ENCODE assay signal across 15 cellular contexts in genomic region chr19:42311612-42312160, GRCh38. TPM values are rescaled to one million over a fixed set of nuclear protein-coding genes. Genes with fewer than 3 reads are reported as not detected.
DNase-seq lines count a peak whose midpoint lies in the region; ATAC-seq and TF ChIP-seq lines count a peak whose summit lies in the region.
"Had no signal": no experiment of that assay in that cellular context is flagged by ENCODE, and none has a peak within 500 bp of the region (broad histone marks: within the 10 kb centered on the region; RNA-seq: fewer than 3 reads in every experiment).

No MANE protein-coding gene starts in this region.

- TF ChIP-seq POLR2A in HCT116 (IDR thresholded peaks at IDR 0.05; ENCODE audit: borderline replicate concordance, extremely low read depth, insufficient read depth, insufficient read length): no peak

- H3K9ac ChIP-seq in HCT116 (ENCODE audit: low read length) (no peak overlapping the region), SK-N-SH (no peak overlapping the region)
- H3K9ac ChIP-seq: BLaER1 treated with 17β-estradiol and CSF1 and Interleukin-3, amounts not matched to agents 10 nM and 100 nM had no signal

- no peak for TF ChIP-seq EP300 in SK-N-SH (IDR thresholded peaks at IDR 0.05; ENCODE audit: borderline replicate concordance in 1 of 2, low read depth in 1 of 2, low read length in 1 of 2)

- intact Hi-C loops in HCT116 (cut with micrococcal nuclease): no loop called here

- H3F3A ChIP-seq in SK-N-SH (replicated peaks; ENCODE audit: insufficient read depth): no peaks in the 10 kb centered on the region

- H3K36me3 ChIP-seq in HCT116 (ENCODE audit: control insufficient read depth in 1 of 2, insufficient read depth in 2 of 2, low read length in 2 of 2) (no peaks in the 10 kb centered on the region), SK-N-SH (replicated peaks in 1 of 2; ENCODE audit: control insufficient read depth in 1 of 2, insufficient read depth in 2 of 2, low read length in 1 of 2) (no peaks in the 10 kb centered on the region)
- H3K36me3 ChIP-seq: BLaER1 treated with 17β-estradiol and CSF1 and Interleukin-3, amounts not matched to agents 10 nM and 100 nM had no signal

- no TSS peak for BruUV-seq in HCT116 (replicated peaks; lab: Mats Ljungman, UMichigan)

- ATAC-seq in HCT116: peak; percentile 44; the same call in 1 of the 2 replicates
- ATAC-seq: activated naive CD4-positive, alpha-beta T cell treated with anti-CD3 and anti-CD28 coated beads, Interleukin-2, amount 50 U/mL, for 72 hours; naive thymus-derived CD8-positive, alpha-beta T cell had no signal

- POLR2A ChIA-PET in HCT116 (lab: Charles Lee) (no interaction called here), SK-N-SH (lab: Yijun Ruan, JAX) (no interaction called here)

- H3K27ac Mint-ChIP-seq in T-helper 2 cell treated with Interferon-gamma antibody and Interleukin-4, amounts not matched to agents 5 μg/mL and 100 μg/mL, for 36 hours: no peak overlapping the region
- H3K27ac Mint-ChIP-seq: activated naive CD4-positive, alpha-beta T cell treated with anti-CD3 and anti-CD28 coated beads, Interleukin-2, amount 50 U/mL, for 72 hours; naive thymus-derived CD8-positive, alpha-beta T cell had no signal

- H2AFZ ChIP-seq in HCT116 (ENCODE audit: low read depth, low read length, poor library complexity, severe bottlenecking) (no peak overlapping the region), SK-N-SH (ENCODE audit: low read depth) (no peak overlapping the region)

- H3K4me1 Mint-ChIP-seq in T-helper 2 cell treated with Interferon-gamma antibody and Interleukin-4, amounts not matched to agents 5 μg/mL and 100 μg/mL, for 36 hours (ENCODE audit: low read depth): peaks cover 12% of the 10 kb centered on the region

- RAD21 ChIA-PET in HCT116 (lab: Charles Lee; ENCODE audit: low non-redundant PET in 1 of 2, low total read pairs in 2 of 2, uncharacterized antibody in 2 of 2, unreplicated experiment in 2 of 2): no interaction called here

- 72% methylated on average over 2 of the region's 2 CpGs for WGBS in SK-N-SH (ENCODE audit: low lambda C conversion rate)

- TF ChIP-seq CTCF in HCT116 (IDR thresholded peaks at IDR 0.05 in 2 of 3, conservative IDR thresholded peaks at IDR 0.05 in 1 of 3; ENCODE audit: borderline replicate concordance in 1 of 3, insufficient read depth in 1 of 3, low read depth in 2 of 3, low read length in 2 of 3) (peak in 2 of 3 experiments; percentile 40 to 41; a peak in 3 of 6 replicates), SK-N-SH (IDR thresholded peaks at IDR 0.05) (no peak; the same call in 1 of the 2 replicates), fibroblast of villous mesenchyme (IDR thresholded peaks at IDR 0.05; ENCODE audit: insufficient read depth, low read depth, low read length) (peak; percentile 9)

- no peak overlapping the region for H3K4me3 ChIP-seq in HCT116 (replicated peaks in 1 of 2; ENCODE audit: low read depth in 1 of 2, low read length in 2 of 2)
- no peak overlapping the region for H3K4me3 ChIP-seq in SK-N-SH (ENCODE audit: low read depth in 2 of 2, low read length in 1 of 2)
- H3K4me3 ChIP-seq in fibroblast of villous mesenchyme (ENCODE audit: low read depth, low read length): no peak overlapping the region
- H3K4me3 ChIP-seq: BLaER1 treated with 17β-estradiol and CSF1 and Interleukin-3, amounts not matched to agents 10 nM and 100 nM; coronary artery had no signal

- H3K4me3 Mint-ChIP-seq in T-helper 2 cell treated with Interferon-gamma antibody and Interleukin-4, amounts not matched to agents 5 μg/mL and 100 μg/mL, for 36 hours: no peak overlapping the region

- H3K4me2 ChIP-seq in HCT116 (ENCODE audit: low read length) (no peak overlapping the region), SK-N-SH (no peak overlapping the region)
- H3K4me2 ChIP-seq: BLaER1 treated with 17β-estradiol and CSF1 and Interleukin-3, amounts not matched to agents 10 nM and 100 nM had no signal

- H3K27ac ChIP-seq in HCT116 (ENCODE audit: low read depth, low read length): no peak overlapping the region
- no peak overlapping the region for H3K27ac ChIP-seq in SK-N-SH (ENCODE audit: low read depth in 2 of 2, low read length in 1 of 2)
- H3K27ac ChIP-seq: BLaER1 treated with 17β-estradiol and CSF1 and Interleukin-3, amounts not matched to agents 10 nM and 100 nM; coronary artery had no signal

- H3K27me3 Mint-ChIP-seq in T-helper 2 cell treated with Interferon-gamma antibody and Interleukin-4, amounts not matched to agents 5 μg/mL and 100 μg/mL, for 36 hours (ENCODE audit: low read depth): peaks cover 40% of the 10 kb centered on the region

- H3K27me3 ChIP-seq in HCT116 (ENCODE audit: insufficient read depth, low read length): no peaks in the 10 kb centered on the region
- H3K27me3 ChIP-seq in SK-N-SH (ENCODE audit: insufficient read depth): no peaks in the 10 kb centered on the region

- DNase-seq in COLO829 (ENCODE audit: low spot score) (peak; percentile 82), HCT116 (ENCODE audit: low read depth, low spot score) (no peak), SK-N-SH (peak; percentile 63), fibroblast of villous mesenchyme (ENCODE audit: low read depth) (no peak), NCI-H526 treated with DMSO at 0.1 percent for 48 hours (lab: John Stamatoyannopoulos, UW) (no peak), OCI-M2 (lab: John Stamatoyannopoulos, UW; ENCODE audit: unreplicated experiment) (no peak), SKM-1 treated with dmso at 0.1 percent for 144 hours (lab: John Stamatoyannopoulos, UW; ENCODE audit: unreplicated experiment) (no peak)
- DNase-seq in T-helper 2 cell treated with Interferon-gamma antibody and Interleukin-4, amounts not matched to agents 5 μg/mL and 100 μg/mL, for 36 hours (ENCODE audit: low spot score): no peak
- DNase-seq: naive thymus-derived CD8-positive, alpha-beta T cell; NCI-H524 treated with DMSO at 0.1 percent for 48 hours had no signal

- H3K9me3 ChIP-seq in HCT116 (ENCODE audit: control insufficient read depth in 1 of 2, insufficient read depth in 1 of 2, low read depth in 1 of 2, low read length in 2 of 2) (no peaks in the 10 kb centered on the region), SK-N-SH (no peaks in the 10 kb centered on the region)

- H3K4me1 ChIP-seq in HCT116 (ENCODE audit: control insufficient read depth in 1 of 2, insufficient read depth in 2 of 2, low read length in 2 of 2) (peaks cover 0 to 18% of the 10 kb centered on the region in 2 experiments; a peak in 2 of 4 replicates), SK-N-SH (ENCODE audit: control insufficient read depth in 1 of 2, insufficient read depth in 2 of 2, low read depth in 1 of 2, low read length in 1 of 2) (peaks cover 0 to 14% of the 10 kb centered on the region in 2 experiments; a peak in 1 of 4 replicates)

- H3K79me2 ChIP-seq in HCT116 (ENCODE audit: insufficient read depth, low read length) (no peaks in the 10 kb centered on the region), SK-N-SH (ENCODE audit: insufficient read depth) (no peaks in the 10 kb centered on the region)

- H3K9me3 Mint-ChIP-seq in T-helper 2 cell treated with Interferon-gamma antibody and Interleukin-4, amounts not matched to agents 5 μg/mL and 100 μg/mL, for 36 hours: no peaks in the 10 kb centered on the region
- H3K9me3 Mint-ChIP-seq: activated naive CD4-positive, alpha-beta T cell treated with anti-CD3 and anti-CD28 coated beads, Interleukin-2, amount 50 U/mL, for 72 hours had no signal

- CTCF ChIA-PET in HCT116 (lab: Charles Lee) (no interaction called here), SK-N-SH (lab: Yijun Ruan, JAX) (interaction anchor here (1.1 to 1.5 kb wide), 5 partner anchors 12 to 179 kb away, joined by 3 to 5 read pairs (median 4); no protein-coding TSS in a partner anchor)

- TF ChIP-seq RAD21 in HCT116 (IDR thresholded peaks at IDR 0.05; ENCODE audit: low read depth): no peak
- TF ChIP-seq RAD21 in SK-N-SH (IDR thresholded peaks at IDR 0.05; ENCODE audit: low read length): no peak

- H3K36me3 Mint-ChIP-seq in T-helper 2 cell treated with Interferon-gamma antibody and Interleukin-4, amounts not matched to agents 5 μg/mL and 100 μg/mL, for 36 hours (ENCODE audit: low read depth): no peaks in the 10 kb centered on the region
- H3K36me3 Mint-ChIP-seq: activated naive CD4-positive, alpha-beta T cell treated with anti-CD3 and anti-CD28 coated beads, Interleukin-2, amount 50 U/mL, for 72 hours; naive thymus-derived CD8-positive, alpha-beta T cell had no signal

- H4K20me1 ChIP-seq in HCT116 (ENCODE audit: insufficient read depth) (no peaks in the 10 kb centered on the region), SK-N-SH (ENCODE audit: insufficient read depth) (no peaks in the 10 kb centered on the region)

- H3K9me2 ChIP-seq in HCT116 (ENCODE audit: insufficient read depth) (no peaks in the 10 kb centered on the region), SK-N-SH (no peaks in the 10 kb centered on the region)

TF ChIP-seq in HCT116, 20 proteins besides CTCF, POLR2A, EP300 and RAD21 (continues in another document):
- TF ChIP-seq EZH2 (IDR thresholded peaks at IDR 0.05): no peak

TF ChIP-seq in SK-N-SH, 30 proteins besides CTCF, POLR2A, EP300 and RAD21 (continues in another document):
- TF ChIP-seq JUND (IDR thresholded peaks at IDR 0.05): no peak

RNA-seq across cellular contexts. Expression of gene TMEM145, which starts 1.4 kb away (rescaled TPM):
- 7.2 TPM for total RNA-seq in HCT116 (2021; ENCODE audit: unreplicated experiment)
- polyA plus RNA-seq in HCT116 (2012): 10.0 and 11.7 TPM in 2 replicates
- 0.37 and 2.0 TPM in 2 replicates for polyA plus RNA-seq in SK-N-SH (2012; rRNA removed)
- 0.53 and 1.5 TPM in 2 replicates for polyA plus RNA-seq in SK-N-SH (2012; cell fraction: cytosol; rRNA removed)
- polyA plus RNA-seq in SK-N-SH (2012; cell fraction: nucleus; rRNA removed): 8.0 and 18.2 TPM in 2 replicates
- total RNA-seq in fibroblast of villous mesenchyme: not detected in 2 replicates
- total RNA-seq: glomerular endothelial cell; M059J; naive thymus-derived CD8-positive, alpha-beta T cell had no signal
- polyA plus RNA-seq: naive thymus-derived CD8-positive, alpha-beta T cell had no signal

RNA-seq across cellular contexts. Expression of gene PAFAH1B3, which starts 9.3 kb away (rescaled TPM):
- total RNA-seq in HCT116 (2021; ENCODE audit: unreplicated experiment): 110 TPM
- polyA plus RNA-seq in HCT116 (2012): 130 TPM in 2 replicates
- polyA plus RNA-seq in SK-N-SH (2012; rRNA removed): 105 and 160 TPM in 2 replicates
- 71.5 and 102 TPM in 2 replicates for polyA plus RNA-seq in SK-N-SH (2012; cell fraction: cytosol; rRNA removed)
- 82.6 and 91.4 TPM in 2 replicates for polyA plus RNA-seq in SK-N-SH (2012; cell fraction: nucleus; rRNA removed)
- 28.5 and 48.0 TPM in 2 replicates for total RNA-seq in fibroblast of villous mesenchyme

RNA-seq across cellular contexts. Expression of gene PRR19, which starts 9.8 kb away (rescaled TPM):
- total RNA-seq in HCT116 (2021; ENCODE audit: unreplicated experiment) (0.93 TPM), fibroblast of villous mesenchyme (0.64 and 0.86 TPM in 2 replicates)
- polyA plus RNA-seq in HCT116 (2012): 0.77 and 1.1 TPM in 2 replicates
- 1.3 TPM in 2 replicates for polyA plus RNA-seq in SK-N-SH (2012; rRNA removed)
- 0.40 and 0.87 TPM in 2 replicates for polyA plus RNA-seq in SK-N-SH (2012; cell fraction: cytosol; rRNA removed)
- 1.3 and 1.7 TPM in 2 replicates for polyA plus RNA-seq in SK-N-SH (2012; cell fraction: nucleus; rRNA removed)

RNA-seq across cellular contexts. Expression of gene MEGF8, which starts 13.7 kb away (rescaled TPM):
- total RNA-seq in HCT116 (2021; ENCODE audit: unreplicated experiment) (24.0 TPM), fibroblast of villous mesenchyme (21.2 and 22.2 TPM in 2 replicates)
- polyA plus RNA-seq in HCT116 (2012): 12.0 and 13.1 TPM in 2 replicates
- 12.0 and 19.1 TPM in 2 replicates for polyA plus RNA-seq in SK-N-SH (2012; rRNA removed)
- polyA plus RNA-seq in SK-N-SH (2012; cell fraction: cytosol; rRNA removed): 12.4 and 14.8 TPM in 2 replicates
- 18.7 and 25.1 TPM in 2 replicates for polyA plus RNA-seq in SK-N-SH (2012; cell fraction: nucleus; rRNA removed)

RNA-seq across cellular contexts. Expression of gene CIC, which starts 42.6 kb away (rescaled TPM):
- 52.0 TPM for total RNA-seq in HCT116 (2021; ENCODE audit: unreplicated experiment)
- 43.4 and 44.2 TPM in 2 replicates for polyA plus RNA-seq in HCT116 (2012)
- 8.6 and 16.9 TPM in 2 replicates for polyA plus RNA-seq in SK-N-SH (2012; rRNA removed)
- polyA plus RNA-seq in SK-N-SH (2012; cell fraction: cytosol; rRNA removed): 7.7 and 12.5 TPM in 2 replicates
- polyA plus RNA-seq in SK-N-SH (2012; cell fraction: nucleus; rRNA removed): 67.2 and 121 TPM in 2 replicates
- total RNA-seq in fibroblast of villous mesenchyme: 23.7 and 26.7 TPM in 2 replicates

Comparison
In these comparisons a context has a peak if more than half of its experiments do, and no peak if none do; other contexts are left out.
1. DNase-seq: peak in COLO829 (single experiment) and SK-N-SH (single experiment); none in HCT116 (single experiment), fibroblast of villous mesenchyme (single experiment), NCI-H526 treated with DMSO at 0.1 percent for 48 hours (single experiment), OCI-M2 (single experiment), SKM-1 treated with dmso at 0.1 percent for 144 hours (single experiment) and T-helper 2 cell treated with Interferon-gamma antibody and Interleukin-4, amounts not matched to agents 5 μg/mL and 100 μg/mL, for 36 hours (single experiment).